Comparison of ENCODE assay signal across 8 cellular contexts in the genomic region with DNA sequence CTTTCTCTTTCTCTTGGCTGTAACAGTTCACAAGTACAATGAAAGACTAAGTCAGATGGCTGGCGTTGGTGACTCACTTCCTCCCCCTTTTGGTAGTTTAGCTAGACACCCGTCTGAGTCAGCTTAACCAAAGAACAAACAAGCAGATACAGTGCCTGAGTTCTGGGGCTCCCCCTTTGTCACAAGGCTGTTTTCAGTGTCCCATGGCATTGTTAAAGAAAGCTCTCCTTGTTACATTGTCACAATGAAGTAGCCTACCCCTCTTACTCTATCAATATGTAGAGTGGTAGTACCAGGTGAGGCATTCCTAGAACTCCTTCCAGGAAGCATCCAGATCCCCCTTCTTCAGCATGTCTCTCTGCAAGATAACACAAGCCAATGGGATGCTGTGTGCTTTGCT. TPM values are rescaled to one million over a fixed set of nuclear protein-coding genes. Genes with fewer than 3 reads are reported as not detected.
A peak's percentile ranks its signal among the peaks of the same experiment; 100 is the strongest.
DNase-seq lines count a peak whose midpoint lies in the region; ATAC-seq, FAIRE-seq and TF ChIP-seq lines count a peak whose summit lies in the region.

No MANE protein-coding gene starts in this region.

- H3K4me3 Mint-ChIP-seq in osteocyte (ENCODE audit: unreplicated experiment) (no peak overlapping the region), type B pancreatic cell (no peak overlapping the region)

- peak overlapping the region; percentile 8 for H3K27ac Mint-ChIP-seq in osteocyte (ENCODE audit: unreplicated experiment)
- peak overlapping the region; percentile 9 for H3K27ac Mint-ChIP-seq in type B pancreatic cell

- TF ChIP-seq CTCF in fibroblast of villous mesenchyme (IDR thresholded peaks at IDR 0.05; ENCODE audit: insufficient read depth, low read depth, low read length) (peak; percentile 64), osteocyte (IDR thresholded peaks at IDR 0.05) (peak; percentile 65), type B pancreatic cell (conservative IDR thresholded peaks at IDR 0.05) (peak; percentile 63)

- DNase-seq in Daoy (ENCODE audit: low read depth) (peak; percentile 94), HTR-8/SVneo (ENCODE audit: insufficient read length, low spot score) (peak; percentile 78), RPMI7951 (ENCODE audit: low read depth) (peak; percentile 91), fibroblast of villous mesenchyme (ENCODE audit: low read depth) (peak; percentile 91), osteocyte (ENCODE audit: extremely low spot score, unreplicated experiment) (no peak), type B pancreatic cell (ENCODE audit: extremely low spot score, unreplicated experiment) (no peak)
- peak; percentile 72 to 77 for DNase-seq in activated T-cell treated with anti-CD3 and anti-CD28 coated beads, Interleukin-2, amount 50 U/mL, for 48 hours

- no peak overlapping the region for H3K4me3 ChIP-seq in fibroblast of villous mesenchyme (ENCODE audit: low read depth, low read length)

- no peak for FAIRE-seq in HTR-8/SVneo (lab: Jason Lieb, UNC)

- H3K9me3 Mint-ChIP-seq in osteocyte (ENCODE audit: unreplicated experiment) (no peaks in the 10 kb centered on the region), type B pancreatic cell (no peaks in the 10 kb centered on the region)

- no peaks in the 10 kb centered on the region for H3K27me3 Mint-ChIP-seq in osteocyte (ENCODE audit: unreplicated experiment)
- H3K27me3 Mint-ChIP-seq in type B pancreatic cell: no peaks in the 10 kb centered on the region

- H3K4me1 Mint-ChIP-seq in osteocyte (ENCODE audit: unreplicated experiment): peaks cover 7% of the 10 kb centered on the region
- H3K4me1 Mint-ChIP-seq in type B pancreatic cell (ENCODE audit: unreplicated experiment): no peaks in the 10 kb centered on the region

- peaks cover 2% of the 10 kb centered on the region for H3K36me3 Mint-ChIP-seq in osteocyte (ENCODE audit: unreplicated experiment)
- H3K36me3 Mint-ChIP-seq in type B pancreatic cell: no peaks in the 10 kb centered on the region

- peak; percentile 100 for ATAC-seq in GM21528 (IDR thresholded peaks at IDR 0.05; ENCODE audit: low FRiP score, unreplicated experiment)

RNA-seq across cellular contexts. Expression of a gene that starts 38.6 kb away (rescaled TPM):
- total RNA-seq in Daoy (2014; rRNA removed; shearing (Covaris generic)): 1.9 and 5.9 TPM in 2 replicates
- total RNA-seq in RPMI7951 (2014; rRNA removed; shearing (Covaris generic)): 2.5 and 2.6 TPM in 2 replicates
- total RNA-seq in fibroblast of villous mesenchyme (0.64 and 1.3 TPM in 2 replicates), osteocyte (0.27 TPM in 1 of 2 replicates, not detected in the other), type B pancreatic cell (ENCODE audit: low replicate concordance) (3.3 and 7.8 TPM in 2 replicates)

Comparison
In these comparisons a context has a peak if more than half of its experiments do, and no peak if none do; other contexts are left out.
1. DNase-seq: peak in Daoy (single experiment), HTR-8/SVneo (single experiment), RPMI7951 (single experiment), activated T-cell treated with anti-CD3 and anti-CD28 coated beads, Interleukin-2, amount 50 U/mL, for 48 hours (2 of 2) and fibroblast of villous mesenchyme (single experiment); none in osteocyte (single experiment) and type B pancreatic cell (single experiment).
2. Peak in every context shown above with its lines, with median percentiles within 50 percentile points of each other: CTCF ChIP-seq.